In genomic region chr10:38093816-38094157, GRCh38 we compare ENCODE assay signal across 1 cellular context.
TF ChIP-seq lines count a peak whose summit lies in the region.

No MANE protein-coding gene starts in this region.

TF ChIP-seq in H1, 55 proteins besides CTCF, POLR2A, EP300 and RAD21 (continued from another document):
- TF ChIP-seq USF2 (IDR thresholded peaks at IDR 0.05; ENCODE audit: low read length) (no peak), HDAC2 (IDR thresholded peaks at IDR 0.05; ENCODE audit: borderline replicate concordance in 1 of 2, low read depth in 2 of 2, low read length in 2 of 2) (no peak), ATF3 (IDR thresholded peaks at IDR 0.05; ENCODE audit: insufficient read depth, low read depth, low read length) (no peak), RNF2 (IDR thresholded peaks at IDR 0.05; ENCODE audit: borderline replicate concordance, low read depth, low read length, missing control alignments, poor library complexity, severe bottlenecking) (no peak), CHD1 (IDR thresholded peaks at IDR 0.05; ENCODE audit: low read depth, low read length) (no peak), NANOG (IDR thresholded peaks at IDR 0.05; ENCODE audit: insufficient read depth, low read depth, low read length, poor library complexity, severe bottlenecking) (no peak), SP2 (IDR thresholded peaks at IDR 0.05; ENCODE audit: low read length) (no peak), CHD7 (IDR thresholded peaks at IDR 0.05; ENCODE audit: insufficient replicate concordance, low read length) (no peak), KDM5A (IDR thresholded peaks at IDR 0.05; ENCODE audit: low read length) (no peak), SIN3A (conservative IDR thresholded peaks at IDR 0.05 in 1 of 2, IDR thresholded peaks at IDR 0.05 in 1 of 2; ENCODE audit: low read depth in 1 of 2, low read length in 2 of 2) (no peak), HDAC6 (IDR thresholded peaks at IDR 0.05; ENCODE audit: low read depth, low read length) (no peak), PHF8 (conservative IDR thresholded peaks at IDR 0.05; ENCODE audit: low read depth, low read length) (no peak), SUZ12 (IDR thresholded peaks at IDR 0.05; ENCODE audit: low read length) (no peak)
